12 cellular contexts compared by ENCODE assay signal in the genomic region with DNA sequence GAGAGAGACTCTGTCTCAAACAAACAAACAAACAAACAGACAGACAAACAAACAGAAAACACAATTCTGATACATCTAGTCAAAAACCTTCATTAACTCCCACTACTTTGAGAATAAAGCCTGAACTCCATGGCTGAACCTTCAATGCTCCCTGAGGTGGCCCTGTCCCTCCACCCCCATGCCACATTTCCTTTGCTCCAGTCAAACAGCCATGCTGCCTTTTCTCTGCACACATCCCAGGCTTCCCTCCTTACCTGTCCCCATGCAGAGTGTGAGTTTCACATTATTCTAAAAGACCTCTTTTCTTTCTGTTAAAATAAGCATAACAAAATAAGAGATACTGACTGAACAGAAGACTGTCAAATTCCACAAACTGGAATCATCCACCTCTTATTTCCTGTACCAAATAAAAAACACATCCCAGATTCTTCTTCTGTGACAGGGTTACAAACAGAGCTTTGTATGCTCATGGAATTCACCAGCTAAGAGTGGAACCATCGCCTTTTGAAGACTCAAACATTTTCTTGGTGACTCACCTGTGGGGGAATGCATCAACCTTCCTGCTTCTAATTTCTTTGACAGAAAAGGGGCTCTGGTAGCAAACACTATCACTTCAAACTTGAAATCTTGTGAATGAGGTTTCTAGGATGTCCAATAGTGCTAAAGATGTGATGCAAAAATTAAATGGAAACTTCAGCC.
DNase-seq lines count a peak whose midpoint lies in the region; ATAC-seq, FAIRE-seq and TF ChIP-seq lines count a peak whose summit lies in the region.
"Had no signal": no experiment of that assay in that cellular context is flagged by ENCODE, and none has a peak within 500 bp of the region (broad histone marks: within the 10 kb centered on the region; RNA-seq: fewer than 3 reads in every experiment).

No MANE protein-coding gene starts in this region.

- no peak overlapping the region for H3K9ac ChIP-seq in mesendoderm (ENCODE audit: low read length)

- H2AK5ac ChIP-seq in mesendoderm (ENCODE audit: low read length) = no peak overlapping the region

- no peak overlapping the region for H3K56ac ChIP-seq in mesendoderm (ENCODE audit: low read length)

- no peak overlapping the region for H3K27ac ChIP-seq in mesendoderm (ENCODE audit: low read depth, low read length)
- H3K27ac ChIP-seq in heart left ventricle = no peak overlapping the region
- H3K27ac ChIP-seq: stomach had no signal

- no TSS peak for BruUV-seq in Calu3 (replicated peaks; lab: Mats Ljungman, UMichigan)

- no peaks in the 10 kb centered on the region for H3K79me2 ChIP-seq in mesendoderm (ENCODE audit: control insufficient read depth, insufficient read depth, low read length)

- H2BK15ac ChIP-seq in mesendoderm (replicated peaks; ENCODE audit: low read depth) = no peak overlapping the region

- peak overlapping the region; percentile 80 for H3K27ac Mint-ChIP-seq in Calu3 (ENCODE audit: unreplicated experiment)
- H3K27ac Mint-ChIP-seq: CD14-positive monocyte had no signal

- peak; percentile 35 for DNase-seq in Calu3
- DNase-seq in NCI-H226 = peak; percentile 79
- peak; percentile 70 for DNase-seq in bronchial epithelial cell (ENCODE audit: low read depth)
- peak; percentile 75 for DNase-seq in mesendoderm
- no peak for DNase-seq in heart left ventricle
- no peak for DNase-seq in HuH-7 (ENCODE audit: low spot score)
- DNase-seq: NCI-H446 treated with DMSO at 0.1 percent for 48 hours, Right ventricle myocardium superior, stomach had no signal

- no peaks in the 10 kb centered on the region for H3K79me1 ChIP-seq in mesendoderm (ENCODE audit: low read length)

- no peak overlapping the region for H3K23ac ChIP-seq in mesendoderm (ENCODE audit: low read length)

- H4K5ac ChIP-seq in mesendoderm (ENCODE audit: low read length) = no peak overlapping the region

- no peak overlapping the region for H3K4me3 ChIP-seq in bronchial epithelial cell (ENCODE audit: low read depth, low read length)
- no peak overlapping the region for H3K4me3 ChIP-seq in mesendoderm (ENCODE audit: low read length)
- H3K4me3 ChIP-seq in heart left ventricle = no peak overlapping the region
- H3K4me3 ChIP-seq: stomach had no signal

- H2BK120ac ChIP-seq in mesendoderm (ENCODE audit: low read depth, low read length) = no peak overlapping the region

- ATAC-seq in heart left ventricle (no peak), GM21619 (IDR thresholded peaks at IDR 0.05; ENCODE audit: unreplicated experiment) (no peak), GM18861 (IDR thresholded peaks at IDR 0.05; ENCODE audit: unreplicated experiment) (no peak)

- TF ChIP-seq POLR2A in heart left ventricle (IDR thresholded peaks at IDR 0.05) = no peak

- H3K9me3 ChIP-seq in heart left ventricle = peaks cover 0 to 18% (median 6%) of the 10 kb centered on the region in 12 donors

- no peak overlapping the region for H4K8ac ChIP-seq in mesendoderm (ENCODE audit: low read depth, low read length)

- H3K4me2 ChIP-seq in mesendoderm (ENCODE audit: low read length) = no peak overlapping the region

- intact Hi-C loops in Calu3 (cut with micrococcal nuclease; ENCODE audit: unreplicated experiment) (no loop called here), heart left ventricle (cut with DNase I) (no loop called here)

- H3K4me1 Mint-ChIP-seq in Calu3 (ENCODE audit: low read depth, unreplicated experiment) = peaks cover 55% of the 10 kb centered on the region

- H3K27me3 ChIP-seq in bronchial epithelial cell (ENCODE audit: control insufficient read depth, insufficient read depth, low read length) (no peaks in the 10 kb centered on the region), mesendoderm (ENCODE audit: insufficient read depth, low read length, poor library complexity) (no peaks in the 10 kb centered on the region), heart left ventricle (no peaks in the 10 kb centered on the region)

- H3K36me3 ChIP-seq in bronchial epithelial cell (ENCODE audit: control insufficient read depth, insufficient read depth, low read length) (no peaks in the 10 kb centered on the region), mesendoderm (ENCODE audit: control insufficient read depth, insufficient read depth, low read length) (no peaks in the 10 kb centered on the region), heart left ventricle (no peaks in the 10 kb centered on the region)
- H3K36me3 ChIP-seq: stomach had no signal

- FAIRE-seq in bronchial epithelial cell (lab: Jason Lieb, UNC) = no peak

- H3K27me3 Mint-ChIP-seq in Calu3 (ENCODE audit: unreplicated experiment) = no peaks in the 10 kb centered on the region

- WGBS in mesendoderm (ENCODE audit: extremely low coverage, insufficient coverage, low lambda C conversion rate) = no CpG with 5 or more reads among the region's 1 CpG
- WGBS in heart left ventricle, 4 donors = 50 to 74% (median 66%) methylated on average over 1 of the region's 1 CpG

- CTCF ChIA-PET in Calu3 (lab: Charles Lee) = interaction anchor here (0.8 to 1.5 kb wide), 3 partner anchors 9 to 19 kb away, joined by 3 to 4 read pairs (median 4); no protein-coding TSS in a partner anchor

- TF ChIP-seq CTCF in Calu3 (IDR thresholded peaks at IDR 0.05; ENCODE audit: unreplicated experiment) = no peak
- TF ChIP-seq CTCF in bronchial epithelial cell (IDR thresholded peaks at IDR 0.05; ENCODE audit: insufficient read depth, low read length, severe bottlenecking) = no peak
- no peak for TF ChIP-seq CTCF in heart left ventricle (IDR thresholded peaks at IDR 0.05)

- H3K4ac ChIP-seq in mesendoderm (ENCODE audit: low read depth, low read length) = no peak overlapping the region

- H3K4me1 ChIP-seq in mesendoderm (ENCODE audit: control insufficient read depth, low read depth, low read length) (no peaks in the 10 kb centered on the region), heart left ventricle (peaks cover 0 to 28% (median 14%) of the 10 kb centered on the region in 12 donors)

- no peak overlapping the region for H2BK5ac ChIP-seq in mesendoderm (ENCODE audit: low read length)

- no peak overlapping the region for H3K4me3 Mint-ChIP-seq in Calu3 (ENCODE audit: low read depth, unreplicated experiment)
- H3K4me3 Mint-ChIP-seq: CD14-positive monocyte had no signal

- H3K36me3 Mint-ChIP-seq in Calu3 (ENCODE audit: insufficient read depth, unreplicated experiment) = peaks cover 24% of the 10 kb centered on the region
- H3K36me3 Mint-ChIP-seq: CD14-positive monocyte had no signal

- H3K9me3 Mint-ChIP-seq in Calu3 (ENCODE audit: low read depth, unreplicated experiment) = peaks cover 13% of the 10 kb centered on the region

- no peak overlapping the region for H3K18ac ChIP-seq in mesendoderm (ENCODE audit: low read length)

Comparison
In these comparisons a context has a peak if more than half of its experiments do, and no peak if none do; other contexts are left out.
1. DNase-seq: peak in Calu3 (single experiment), NCI-H226 (single experiment), bronchial epithelial cell (single experiment) and mesendoderm (single experiment); none in heart left ventricle (0 of 5) and HuH-7 (single experiment).